Comparison of ENCODE assay signal across 8 cellular contexts in the genomic region with DNA sequence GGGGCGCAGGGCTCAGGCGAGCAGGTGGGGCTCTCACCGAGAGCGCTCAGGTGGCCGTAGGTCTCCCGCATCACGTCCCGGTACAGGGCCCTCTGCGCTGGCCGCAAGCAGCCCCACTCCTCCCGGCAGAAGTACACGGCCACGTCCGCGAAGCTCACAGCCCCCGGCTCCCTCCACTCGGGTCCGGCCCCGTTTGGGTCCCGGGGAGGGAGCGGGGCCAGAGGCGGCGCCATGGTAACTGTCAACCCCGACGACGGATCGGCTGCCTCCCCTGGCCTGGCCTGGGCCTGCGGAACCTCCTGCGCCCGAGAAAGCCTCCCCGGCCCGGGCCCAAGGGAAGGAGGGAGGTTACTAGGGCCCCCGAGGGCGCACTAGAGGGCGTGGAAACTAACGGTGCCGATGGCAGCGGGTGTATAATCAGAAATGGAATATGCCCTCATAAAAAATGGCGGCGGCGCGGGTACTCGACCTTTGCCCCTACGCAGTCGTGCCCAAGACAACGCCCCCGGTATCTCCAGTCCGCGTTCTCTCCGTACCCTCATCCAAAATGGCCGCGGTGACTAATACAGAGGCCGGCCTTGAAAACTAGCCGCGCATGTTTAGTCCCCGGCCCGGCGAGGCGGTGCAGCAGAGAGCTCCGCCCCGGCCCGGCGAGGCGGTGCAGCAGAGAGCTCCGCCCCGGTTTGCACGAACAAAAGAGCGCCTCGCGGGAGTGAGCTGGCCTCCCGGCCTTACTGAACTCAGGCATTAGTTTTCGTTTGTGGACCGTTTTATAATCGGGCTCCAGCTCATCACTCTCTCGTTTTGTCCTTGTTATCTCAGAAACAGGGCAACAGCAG. TPM values are rescaled to one million over a fixed set of nuclear protein-coding genes. Genes with fewer than 3 reads are reported as not detected.
DNase-seq lines count a peak whose midpoint lies in the region; FAIRE-seq and TF ChIP-seq lines count a peak whose summit lies in the region.

A gene (minus strand): TSS at position 425 of the 839 bp plus-strand sequence. CDS start 192 bp downstream, at position 233.

- FAIRE-seq in frontal cortex (lab: Jason Lieb, UNC): peak; percentile 85

- peaks cover 34% of the 10 kb centered on the region for H3K4me1 Mint-ChIP-seq in activated naive CD4-positive, alpha-beta T cell treated with anti-CD3 and anti-CD28 coated beads for 36 hours (ENCODE audit: low read depth)

- peaks cover 23% of the 10 kb centered on the region for H3K36me3 Mint-ChIP-seq in activated naive CD4-positive, alpha-beta T cell treated with anti-CD3 and anti-CD28 coated beads for 36 hours (ENCODE audit: low read depth)

- no peaks in the 10 kb centered on the region for H3K9me3 Mint-ChIP-seq in activated naive CD4-positive, alpha-beta T cell treated with anti-CD3 and anti-CD28 coated beads for 36 hours

- peak; percentile 97 for DNase-seq in GM04504 (ENCODE audit: low read depth)
- DNase-seq in HEK293T (ENCODE audit: extremely low spot score): peak; percentile 98
- peak; percentile 98 for DNase-seq in NAMALWA (ENCODE audit: low spot score)
- DNase-seq in SK-N-DZ (ENCODE audit: low spot score): peak; percentile 98
- DNase-seq in activated naive CD4-positive, alpha-beta T cell treated with anti-CD3 and anti-CD28 coated beads for 36 hours: peak; percentile 99
- DNase-seq in frontal cortex (ENCODE audit: low spot score in 2 of 2): peak; percentile 96 to 97
- DNase-seq in superior temporal gyrus (ENCODE audit: extremely low spot score): peak; percentile 99

- no peaks in the 10 kb centered on the region for H3K27me3 Mint-ChIP-seq in activated naive CD4-positive, alpha-beta T cell treated with anti-CD3 and anti-CD28 coated beads for 36 hours (ENCODE audit: low read depth)

- H3K4me3 Mint-ChIP-seq in activated naive CD4-positive, alpha-beta T cell treated with anti-CD3 and anti-CD28 coated beads for 36 hours: peak within 1 kb of the TSS; percentile 84

- peak; percentile 44 for TF ChIP-seq CTCF in neutrophil (IDR thresholded peaks at IDR 0.05)

- peak within 1 kb of the TSS; percentile 77 to 99 for H3K4me3 ChIP-seq in neutrophil (ENCODE audit: low read depth in 1 of 2, low read length in 1 of 2)

- CTCF ChIA-PET in HEK293T (lab: Yijun Ruan, JAX): interaction anchor here (0.6 to 2.4 kb wide), 11 partner anchors 9 to 128 kb away, joined by 3 to 19 read pairs (median 4); a partner anchor contains a TSS
- CTCF ChIA-PET in activated naive CD4-positive, alpha-beta T cell treated with anti-CD3 and anti-CD28 coated beads for 36 hours (lab: Charles Lee): interaction anchor here (0.8 to 2.8 kb wide), 7 partner anchors 10 to 109 kb away, joined by 3 to 17 read pairs (median 4); no protein-coding TSS in a partner anchor

- peak within 1 kb of the TSS; percentile 91 for H3K27ac ChIP-seq in neutrophil

- H3K4me1 ChIP-seq in neutrophil (ENCODE audit: control insufficient read depth in 1 of 2, insufficient read depth in 1 of 2, low read depth in 1 of 2, low read length in 1 of 2): peaks cover 31 to 33% of the 10 kb centered on the region in 2 experiments

- H3K27me3 ChIP-seq in neutrophil: no peaks in the 10 kb centered on the region

- peaks cover 15% of the 10 kb centered on the region for H3K36me3 ChIP-seq in neutrophil

- intact Hi-C loops in activated naive CD4-positive, alpha-beta T cell treated with anti-CD3 and anti-CD28 coated beads for 36 hours (cut with micrococcal nuclease): loop anchor here (1.0 to 10.0 kb wide), 5 partner anchors 14 to 367 kb away; a partner anchor contains a TSS

- H3K27ac Mint-ChIP-seq in activated naive CD4-positive, alpha-beta T cell treated with anti-CD3 and anti-CD28 coated beads for 36 hours: peak within 1 kb of the TSS; percentile 90

- no peaks in the 10 kb centered on the region for H3K9me3 ChIP-seq in neutrophil

- POLR2A ChIA-PET in HEK293T (lab: Yijun Ruan, JAX): interaction anchor here (0.6 to 3.3 kb wide), 44 partner anchors 9 to 430 kb away, joined by 3 to 181 read pairs (median 4); a partner anchor contains a TSS

TF ChIP-seq in HEK293T, 16 proteins besides CTCF, POLR2A, EP300 and RAD21:
- no peak for TF ChIP-seq FOXK2 (IDR thresholded peaks at IDR 0.05)
- 0 out of 2 replicates have a peak, but pooled peaks have one; percentile 71 for TF ChIP-seq HDGF (IDR thresholded peaks at IDR 0.05; ENCODE audit: borderline replicate concordance)
- TF ChIP-seq BHLHE40 (IDR thresholded peaks at IDR 0.05; ENCODE audit: borderline replicate concordance): no peak
- TF ChIP-seq NFRKB (IDR thresholded peaks at IDR 0.05): no peak
- no peak for TF ChIP-seq SUZ12 (IDR thresholded peaks at IDR 0.05)
- TF ChIP-seq ELF4 (IDR thresholded peaks at IDR 0.05): no peak
- TF ChIP-seq ARNT (IDR thresholded peaks at IDR 0.05): no peak
- peak; percentile 29; the same call in 1 of the 2 replicates for TF ChIP-seq L3MBTL2 (conservative IDR thresholded peaks at IDR 0.05)
- TF ChIP-seq ZNF384 (IDR thresholded peaks at IDR 0.05): no peak

RNA-seq across cellular contexts. Expression of the gene that starts here (rescaled TPM):
- polyA plus RNA-seq in SK-N-DZ (2014; cell fraction: cytosol; rRNA removed): 18.1 and 19.4 TPM in 2 replicates
- 13.6 and 21.7 TPM in 2 replicates for polyA plus RNA-seq in SK-N-DZ (2014; cell fraction: nucleus; rRNA removed)
- total RNA-seq in activated naive CD4-positive, alpha-beta T cell treated with anti-CD3 and anti-CD28 coated beads for 36 hours: 1 to 10 TPM; 7.6 to 9.5 TPM
- 6.1 TPM for total RNA-seq in frontal cortex

Comparison
In these comparisons a context has a peak if more than half of its experiments do, and no peak if none do; other contexts are left out.
1. Peak in every context shown above with its lines: DNase-seq, H3K4me3 ChIP-seq and H3K27ac ChIP-seq.